In genomic region chr6:52352239-52353008, GRCh38 we compare ENCODE assay signal across 8 cellular contexts. TPM values are rescaled to one million over a fixed set of nuclear protein-coding genes. Genes with fewer than 3 reads are reported as not detected.
DNase-seq lines count a peak whose midpoint lies in the region; ATAC-seq and TF ChIP-seq lines count a peak whose summit lies in the region.

No MANE protein-coding gene starts in this region.

- H3K4me1 ChIP-seq in esophagus squamous epithelium (peaks cover 8 to 22% (median 11%) of the 10 kb centered on the region in 3 donors), vagina (peaks cover 15% of the 10 kb centered on the region)

- peak in 1 of 6 experiments; percentile 20 for TF ChIP-seq CTCF in esophagus squamous epithelium (IDR thresholded peaks at IDR 0.05)
- TF ChIP-seq CTCF in vagina (IDR thresholded peaks at IDR 0.05): no peak

- 12 to 22% methylated on average over 5 of the region's 5 CpGs for WGBS in esophagus squamous epithelium, 2 donors

- intact Hi-C loops in esophagus squamous epithelium (cut with DNase I): no loop called here
- intact Hi-C loops in vagina (cut with DNase I): no loop called here

- H3K4me3 ChIP-seq in esophagus squamous epithelium: no peak overlapping the region
- no peak overlapping the region for H3K4me3 ChIP-seq in vagina

- H3K27ac ChIP-seq in esophagus squamous epithelium (peak overlapping the region; percentile 50 to 80 (median 66)), vagina (no peak overlapping the region)

- H3K9me3 ChIP-seq in esophagus squamous epithelium: no peaks in the 10 kb centered on the region
- no peaks in the 10 kb centered on the region for H3K9me3 ChIP-seq in vagina

- no peak for TF ChIP-seq POLR2A in esophagus squamous epithelium (IDR thresholded peaks at IDR 0.05)
- no peak for TF ChIP-seq POLR2A in vagina (IDR thresholded peaks at IDR 0.05)

- H3K36me3 ChIP-seq in esophagus squamous epithelium (no peaks in the 10 kb centered on the region), vagina (no peaks in the 10 kb centered on the region)

- DNase-seq in ELR (ENCODE audit: low read depth) (peak; percentile 99), RKO (ENCODE audit: low spot score) (peak; percentile 93), esophagus squamous epithelium (lab: John Stamatoyannopoulos, UW) (no peak), pons (ENCODE audit: low spot score) (peak; percentile 73), vagina (ENCODE audit: extremely low spot score in 2 of 2) (no peak)
- DNase-seq in activated CD4-positive, alpha-beta T cell treated with anti-CD3 and anti-CD28 coated beads, Interleukin-2, amount 50 U/mL, for 48 hours: no peak

- H3K27me3 ChIP-seq in esophagus squamous epithelium: no peaks in the 10 kb centered on the region
- H3K27me3 ChIP-seq in vagina: no peaks in the 10 kb centered on the region

- peak; percentile 90 for ATAC-seq in GM21381 (IDR thresholded peaks at IDR 0.05; ENCODE audit: unreplicated experiment)
- peak; percentile 88 for ATAC-seq in HG03558 (IDR thresholded peaks at IDR 0.05; ENCODE audit: extremely low read depth, unreplicated experiment)

RNA-seq across cellular contexts. Expression of gene PAQR8, which starts 9.5 kb away (rescaled TPM):
- total RNA-seq in esophagus squamous epithelium: 10 to 100 TPM in 3 of 4 donors, 1 to 10 TPM in 1; 1.7 to 22.5 (median 11.5) TPM
- 8.8 TPM for total RNA-seq in vagina

Comparison
In these comparisons a context has a peak if more than half of its experiments do, and no peak if none do; other contexts are left out.
1. DNase-seq: peak in ELR (single experiment), RKO (single experiment) and pons (single experiment); none in esophagus squamous epithelium (single experiment), vagina (0 of 2) and activated CD4-positive, alpha-beta T cell treated with anti-CD3 and anti-CD28 coated beads, Interleukin-2, amount 50 U/mL, for 48 hours (0 of 2).